ENCODE assay signal across 16 cellular contexts in the genomic region with DNA sequence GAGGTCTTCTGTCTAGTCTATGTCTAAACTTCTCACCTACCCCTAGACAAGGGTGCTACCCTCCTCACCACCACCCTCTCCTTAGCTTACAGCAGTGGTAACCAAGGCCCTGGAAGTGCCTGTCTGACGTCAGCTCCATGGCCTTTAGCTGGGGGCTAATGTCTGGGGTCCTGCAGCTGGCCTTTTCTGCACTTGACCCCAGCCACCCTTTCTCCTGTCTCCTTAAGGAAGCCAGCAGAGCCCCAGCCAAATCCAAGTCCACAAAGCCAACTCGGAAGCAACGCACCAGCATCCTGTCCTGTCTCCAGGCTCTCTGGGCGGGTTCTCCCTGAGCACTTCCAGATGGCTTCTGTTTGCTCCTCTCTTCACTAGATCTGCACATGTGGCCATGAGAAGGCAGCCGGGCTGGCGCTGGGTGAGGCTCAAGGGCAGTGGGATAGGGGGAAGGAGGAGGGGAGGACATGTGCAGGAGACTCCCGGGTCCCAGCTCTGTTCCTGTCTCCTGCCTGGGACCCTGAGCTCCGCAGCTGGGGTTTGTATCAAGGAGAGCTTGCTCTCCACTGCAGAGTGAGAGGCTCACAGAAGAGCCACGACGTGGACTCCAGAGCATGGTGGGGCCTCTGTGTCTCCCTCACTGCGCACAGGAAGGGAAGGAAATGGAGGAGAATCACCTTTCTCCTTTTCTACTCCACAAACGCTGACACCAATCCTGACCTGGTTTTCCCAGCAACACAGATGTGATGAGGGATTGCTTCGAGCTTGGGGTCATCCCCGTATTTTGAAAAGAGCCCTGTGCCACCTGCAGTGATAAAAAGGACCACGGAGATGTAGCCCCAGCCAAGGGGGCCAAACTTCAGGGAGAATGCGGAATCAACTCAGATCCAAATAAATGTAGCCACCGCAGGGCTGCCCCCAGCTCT.
A peak's percentile ranks its signal among the peaks of the same experiment; 100 is the strongest.
DNase-seq lines count a peak whose midpoint lies in the region; TF ChIP-seq lines count a peak whose summit lies in the region.
"Had no signal": no experiment of that assay in that cellular context is flagged by ENCODE, and none has a peak within 500 bp of the region (broad histone marks: within the 10 kb centered on the region; RNA-seq: fewer than 3 reads in every experiment).

No MANE protein-coding gene starts in this region.

- H2BK15ac ChIP-seq in mesenchymal stem cell (ENCODE audit: low read depth, poor library complexity, severe bottlenecking), result no peak overlapping the region

- no peak overlapping the region for H3K9ac ChIP-seq in fibroblast of lung (ENCODE audit: insufficient read depth, low read length)
- no peak overlapping the region for H3K9ac ChIP-seq in mesenchymal stem cell (ENCODE audit: low read length)

- H3K79me1 ChIP-seq in mesenchymal stem cell (replicated peaks; ENCODE audit: low read length, poor library complexity, severe bottlenecking), result no peaks in the 10 kb centered on the region

- peak overlapping the region; percentile 21 for H4K8ac ChIP-seq in mesenchymal stem cell (ENCODE audit: low read length)

- no peak overlapping the region for H2AFZ ChIP-seq in fibroblast of lung (ENCODE audit: low read length)
- H2AFZ ChIP-seq in mesenchymal stem cell (ENCODE audit: low read depth, low read length), result no peak overlapping the region

- H2BK120ac ChIP-seq in mesenchymal stem cell (ENCODE audit: low read depth, low read length), result peak overlapping the region; percentile 50

- H3K18ac ChIP-seq in mesenchymal stem cell (ENCODE audit: low read depth in 1 of 2, low read length in 2 of 2), result peak overlapping the region; percentile 2 to 67

- 77% methylated on average over 16 of the region's 17 CpGs for WGBS in mesenchymal stem cell

- CTCF ChIA-PET in activated CD4-positive, alpha-beta T cell treated with anti-CD3 and anti-CD28 coated beads, Interleukin-2, amount 10 ng/mL, durations not matched to agents 7 days and 5 days (lab: Charles Lee), result interaction anchor here (1.0 to 1.4 kb wide), 2 partner anchors 381 to 394 kb away, joined by 3 read pairs; no protein-coding TSS in a partner anchor

- H3K23ac ChIP-seq in mesenchymal stem cell (ENCODE audit: low read length in 2 of 2), result no peak overlapping the region

- H3K27me3 ChIP-seq in fibroblast of lung (ENCODE audit: control insufficient read depth, insufficient read depth, low read length) (peaks cover 21% of the 10 kb centered on the region), mesenchymal stem cell (ENCODE audit: control insufficient read depth in 1 of 2, insufficient read depth in 1 of 2, low read length in 2 of 2) (peaks cover 5 to 29% of the 10 kb centered on the region in 2 experiments)
- H3K27me3 ChIP-seq: SJCRH30, thyroid gland had no signal

- no peaks in the 10 kb centered on the region for H3K9me3 Mint-ChIP-seq in activated CD4-positive, alpha-beta T cell treated with anti-CD3 and anti-CD28 coated beads, Interleukin-2, amount 10 ng/mL, durations not matched to agents 7 days and 5 days
- H3K9me3 Mint-ChIP-seq: activated naive CD4-positive, alpha-beta T cell treated with anti-CD3 and anti-CD28 coated beads, Interleukin-2, amount 10 ng/mL, durations not matched to agents 7 days and 5 days; IgD-negative memory B cell had no signal

- no peaks in the 10 kb centered on the region for H3K79me2 ChIP-seq in fibroblast of lung (ENCODE audit: control insufficient read depth, insufficient read depth, low read length)

- H3K9me3 ChIP-seq in fibroblast of lung (ENCODE audit: control insufficient read depth, insufficient read depth, low read depth, low read length), result no peaks in the 10 kb centered on the region
- H3K9me3 ChIP-seq in mesenchymal stem cell (ENCODE audit: control insufficient read depth, low read length), result no peaks in the 10 kb centered on the region
- H3K9me3 ChIP-seq: A549, SJCRH30, thyroid gland had no signal

- peak overlapping the region; percentile 2 to 89 for H2BK12ac ChIP-seq in mesenchymal stem cell (ENCODE audit: low read length in 2 of 2)

- no peak overlapping the region for H3K4me3 Mint-ChIP-seq in activated CD4-positive, alpha-beta T cell treated with anti-CD3 and anti-CD28 coated beads, Interleukin-2, amount 10 ng/mL, durations not matched to agents 7 days and 5 days
- H3K4me3 Mint-ChIP-seq: activated naive CD4-positive, alpha-beta T cell treated with anti-CD3 and anti-CD28 coated beads, Interleukin-2, amount 10 ng/mL, durations not matched to agents 7 days and 5 days; IgD-negative memory B cell had no signal

- no peak overlapping the region for H3K27ac Mint-ChIP-seq in activated CD4-positive, alpha-beta T cell treated with anti-CD3 and anti-CD28 coated beads, Interleukin-2, amount 10 ng/mL, durations not matched to agents 7 days and 5 days
- H3K27ac Mint-ChIP-seq: activated naive CD4-positive, alpha-beta T cell treated with anti-CD3 and anti-CD28 coated beads, Interleukin-2, amount 10 ng/mL, durations not matched to agents 7 days and 5 days had no signal

- TF ChIP-seq CTCF in fibroblast of lung (conservative IDR thresholded peaks at IDR 0.05 in 1 of 2, IDR thresholded peaks at IDR 0.05 in 1 of 2; ENCODE audit: low read depth in 1 of 2, low read length in 2 of 2), result no peak

- H3K4me1 Mint-ChIP-seq in activated CD4-positive, alpha-beta T cell treated with anti-CD3 and anti-CD28 coated beads, Interleukin-2, amount 10 ng/mL, durations not matched to agents 7 days and 5 days, result peaks cover 4% of the 10 kb centered on the region
- H3K4me1 Mint-ChIP-seq: activated naive CD4-positive, alpha-beta T cell treated with anti-CD3 and anti-CD28 coated beads, Interleukin-2, amount 10 ng/mL, durations not matched to agents 7 days and 5 days had no signal

- H3K4me3 ChIP-seq in fibroblast of lung (replicated peaks in 1 of 4; ENCODE audit: control extremely low read depth in 1 of 4, insufficient read depth in 1 of 4, low read depth in 3 of 4, low read length in 4 of 4), result no peak overlapping the region
- no peak overlapping the region for H3K4me3 ChIP-seq in mesenchymal stem cell (ENCODE audit: insufficient read depth in 1 of 2, low read depth in 1 of 2, low read length in 2 of 2)
- H3K4me3 ChIP-seq: A549, thyroid gland had no signal

- peak overlapping the region; percentile 60 for H4K91ac ChIP-seq in mesenchymal stem cell (ENCODE audit: low read length)

- POLR2A ChIA-PET in activated CD4-positive, alpha-beta T cell treated with anti-CD3 and anti-CD28 coated beads, Interleukin-2, amount 10 ng/mL, durations not matched to agents 7 days and 5 days (lab: Charles Lee), result no interaction called here

- no peaks in the 10 kb centered on the region for H3K27me3 Mint-ChIP-seq in activated CD4-positive, alpha-beta T cell treated with anti-CD3 and anti-CD28 coated beads, Interleukin-2, amount 10 ng/mL, durations not matched to agents 7 days and 5 days
- H3K27me3 Mint-ChIP-seq: activated naive CD4-positive, alpha-beta T cell treated with anti-CD3 and anti-CD28 coated beads, Interleukin-2, amount 10 ng/mL, durations not matched to agents 7 days and 5 days had no signal

- peaks cover 6% of the 10 kb centered on the region for H3K4me1 ChIP-seq in fibroblast of lung (ENCODE audit: control insufficient read depth, extremely low read depth, insufficient read depth, low read length)
- H3K4me1 ChIP-seq in mesenchymal stem cell (ENCODE audit: control insufficient read depth, insufficient read depth, low read depth, low read length), result peaks cover 18% of the 10 kb centered on the region
- H3K4me1 ChIP-seq: thyroid gland had no signal

- DNase-seq in AG08395 (ENCODE audit: low spot score) (peak; percentile 27), NCI-H1694 (lab: John Stamatoyannopoulos, UW) (peak; percentile 84), fibroblast of lung (ENCODE audit: low read depth in 2 of 2) (peak in 1 of 2 donors; percentile 59), mesenchymal stem cell (peak; percentile 63), NCI-H1436 treated with DMSO at 0.1 percent for 48 hours (lab: John Stamatoyannopoulos, UW) (no peak), DMS79 (lab: John Stamatoyannopoulos, UW) (no peak)
- DNase-seq in activated CD4-positive, alpha-beta T cell treated with anti-CD3 and anti-CD28 coated beads, Interleukin-2, amount 10 ng/mL, durations not matched to agents 7 days and 5 days, result no peak
- no peak for DNase-seq in stimulated activated CD4-positive, alpha-beta T cell treated with anti-CD3 and anti-CD28 coated beads, Interleukin-12 subunit alpha, Interleukin-12 subunit beta, amount 100 ng/mL, for 4 hours
- DNase-seq: activated naive CD4-positive, alpha-beta T cell treated with anti-CD3 and anti-CD28 coated beads, Interleukin-2, amount 10 ng/mL, durations not matched to agents 7 days and 5 days; NCI-H187; NK-92 treated with Interleukin-12 subunit alpha and Interleukin-12 subunit beta, amount 100 ng/mL, for 24 hours; thyroid gland had no signal

- H3K27ac ChIP-seq in fibroblast of lung (ENCODE audit: insufficient read depth, low read length) (no peak overlapping the region), mesenchymal stem cell (ENCODE audit: low read length, poor library complexity, severe bottlenecking) (no peak overlapping the region)
- H3K27ac ChIP-seq: epithelial cell of prostate, thyroid gland had no signal

- no peaks in the 10 kb centered on the region for H4K20me1 ChIP-seq in fibroblast of lung (ENCODE audit: control insufficient read depth, extremely low read depth, insufficient read depth, low read length)

- peak overlapping the region; percentile 18 for H3K4me2 ChIP-seq in fibroblast of lung (ENCODE audit: extremely low read depth, insufficient read depth, low read length)
- H3K4me2 ChIP-seq in mesenchymal stem cell (ENCODE audit: low read length, poor library complexity, severe bottlenecking), result no peak overlapping the region
- H3K4me2 ChIP-seq: A549 had no signal

- no peak overlapping the region for H2BK5ac ChIP-seq in mesenchymal stem cell (ENCODE audit: low read depth, low read length, poor library complexity, severe bottlenecking)

- H2AK5ac ChIP-seq in mesenchymal stem cell (ENCODE audit: low read length, severe bottlenecking), result no peak overlapping the region

- H3K36me3 ChIP-seq in fibroblast of lung (ENCODE audit: control insufficient read depth, insufficient read depth, low read length), result no peaks in the 10 kb centered on the region
- no peaks in the 10 kb centered on the region for H3K36me3 ChIP-seq in mesenchymal stem cell (ENCODE audit: control insufficient read depth in 1 of 2, insufficient read depth in 2 of 2, low read depth in 1 of 2, low read length in 2 of 2)
- H3K36me3 ChIP-seq: SJCRH30, thyroid gland had no signal

- no peak overlapping the region for H3K14ac ChIP-seq in mesenchymal stem cell (ENCODE audit: low read length in 2 of 2)

- no peaks in the 10 kb centered on the region for H3K36me3 Mint-ChIP-seq in activated CD4-positive, alpha-beta T cell treated with anti-CD3 and anti-CD28 coated beads, Interleukin-2, amount 10 ng/mL, durations not matched to agents 7 days and 5 days (ENCODE audit: low read depth)
- H3K36me3 Mint-ChIP-seq: activated naive CD4-positive, alpha-beta T cell treated with anti-CD3 and anti-CD28 coated beads, Interleukin-2, amount 10 ng/mL, durations not matched to agents 7 days and 5 days; IgD-negative memory B cell had no signal

- H3K4ac ChIP-seq in mesenchymal stem cell (ENCODE audit: low read depth in 1 of 2, low read length in 2 of 2), result peak overlapping the region in 1 of 2 experiments; percentile 15

Comparison
In these comparisons a context has a peak if more than half of its experiments do, and no peak if none do; other contexts are left out.
1. DNase-seq: peak in AG08395 (single experiment), NCI-H1694 (single experiment) and mesenchymal stem cell (single experiment); none in NCI-H1436 treated with DMSO at 0.1 percent for 48 hours (single experiment), DMS79 (single experiment), activated CD4-positive, alpha-beta T cell treated with anti-CD3 and anti-CD28 coated beads, Interleukin-2, amount 10 ng/mL, durations not matched to agents 7 days and 5 days (single experiment) and stimulated activated CD4-positive, alpha-beta T cell treated with anti-CD3 and anti-CD28 coated beads, Interleukin-12 subunit alpha, Interleukin-12 subunit beta, amount 100 ng/mL, for 4 hours (single experiment).